Comparison of ENCODE assay signal across 8 cellular contexts in the genomic region with DNA sequence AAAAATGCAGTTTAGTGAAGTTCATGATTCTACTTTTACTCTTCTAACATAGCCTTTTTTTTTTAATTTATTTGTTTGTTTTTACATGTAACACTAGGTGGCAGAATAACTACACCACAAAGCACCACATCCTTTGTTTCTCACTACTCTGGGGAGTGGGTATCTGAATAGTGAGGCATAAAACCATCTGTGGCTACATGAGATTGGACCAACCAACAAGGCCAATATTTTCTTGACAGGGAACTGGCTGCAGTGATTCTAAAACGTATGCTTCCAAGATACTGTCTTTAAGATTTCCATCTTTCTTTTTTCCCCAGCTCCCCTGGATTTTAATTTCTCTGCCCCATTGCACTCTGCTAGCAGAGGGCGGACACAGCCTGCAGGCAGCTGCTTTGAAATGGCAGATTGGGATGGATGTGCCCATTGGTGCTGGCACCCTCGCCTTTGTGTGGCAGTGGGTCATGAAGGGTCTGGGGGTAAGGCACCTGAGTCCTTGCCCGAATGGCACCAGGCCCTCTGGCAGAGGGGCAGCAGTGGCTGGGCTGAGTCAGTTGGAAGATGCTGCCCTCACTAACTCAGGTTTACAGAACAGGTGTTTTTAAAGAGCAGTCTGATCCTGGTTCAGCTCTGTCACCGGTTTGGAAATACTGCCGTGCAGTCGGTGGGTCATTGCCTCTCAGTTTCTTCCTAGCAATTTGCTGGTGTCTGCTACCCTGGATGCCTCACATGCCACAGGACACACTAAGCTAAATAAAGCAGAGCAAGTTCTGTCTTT.
DNase-seq lines count a peak whose midpoint lies in the region; ATAC-seq, FAIRE-seq and TF ChIP-seq lines count a peak whose summit lies in the region.

No MANE protein-coding gene starts in this region.

- no peak overlapping the region for H3K4me3 ChIP-seq in CD4-positive, CD25-positive, alpha-beta regulatory T cell (ENCODE audit: low read depth, low read length)
- H3K4me3 ChIP-seq in right cardiac atrium (ENCODE audit: low read length) = no peak overlapping the region
- H3K4me3 ChIP-seq in retinal pigment epithelial cell (ENCODE audit: low read length) = no peak overlapping the region

- peaks cover 19 to 39% (median 30%) of the 10 kb centered on the region in 4 donors for H3K4me1 Mint-ChIP-seq in CD4-positive, CD25-positive, alpha-beta regulatory T cell
- peaks cover 25% of the 10 kb centered on the region for H3K4me1 Mint-ChIP-seq in activated T-helper 2 cell treated with anti-CD3 and anti-CD28 coated beads, Interferon-gamma antibody, Interleukin-2, Interleukin-4, amounts not matched to agents 10 μg/mL and 5 μg/mL and 100 μg/mL, durations not matched to agents 14 hours and 24 hours and 36 hours (ENCODE audit: low read depth)

- peak; percentile 51 for TF ChIP-seq CTCF in retinal pigment epithelial cell (conservative IDR thresholded peaks at IDR 0.05; ENCODE audit: low read depth, low read length)

- H3K9me3 ChIP-seq in CD4-positive, CD25-positive, alpha-beta regulatory T cell (ENCODE audit: control insufficient read depth in 2 of 2, low read length in 2 of 2) = no peaks in the 10 kb centered on the region
- H3K9me3 ChIP-seq in right cardiac atrium (ENCODE audit: control insufficient read depth, low read length) = no peaks in the 10 kb centered on the region

- no peak overlapping the region for H3K27ac ChIP-seq in CD4-positive, CD25-positive, alpha-beta regulatory T cell (ENCODE audit: insufficient read depth, low read length, poor library complexity, severe bottlenecking)
- H3K27ac ChIP-seq in right cardiac atrium (ENCODE audit: low read length) = peak overlapping the region; percentile 77

- H3K4me1 ChIP-seq in CD4-positive, CD25-positive, alpha-beta regulatory T cell (ENCODE audit: control insufficient read depth, insufficient read depth, low read length, poor library complexity, severe bottlenecking) = peaks cover 10% of the 10 kb centered on the region
- peaks cover 20% of the 10 kb centered on the region for H3K4me1 ChIP-seq in right cardiac atrium (ENCODE audit: control insufficient read depth, insufficient read depth, low read length)

- intact Hi-C loops in right cardiac atrium (cut with DNase I) = loop anchor here (5.0 to 10.0 kb wide), 5 partner anchors 304 to 569 kb away; no protein-coding TSS in a partner anchor
- intact Hi-C loops in activated T-helper 2 cell treated with anti-CD3 and anti-CD28 coated beads, Interferon-gamma antibody, Interleukin-2, Interleukin-4, amounts not matched to agents 10 μg/mL and 5 μg/mL and 100 μg/mL, durations not matched to agents 14 hours and 24 hours and 36 hours (cut with micrococcal nuclease) = loop anchor here (1.0 to 5.0 kb wide), 4 partner anchors 306 to 568 kb away; no protein-coding TSS in a partner anchor

- no peaks in the 10 kb centered on the region for H3K36me3 Mint-ChIP-seq in CD4-positive, CD25-positive, alpha-beta regulatory T cell
- H3K36me3 Mint-ChIP-seq in activated T-helper 2 cell treated with anti-CD3 and anti-CD28 coated beads, Interferon-gamma antibody, Interleukin-2, Interleukin-4, amounts not matched to agents 10 μg/mL and 5 μg/mL and 100 μg/mL, durations not matched to agents 14 hours and 24 hours and 36 hours (ENCODE audit: low read depth) = no peaks in the 10 kb centered on the region

- FAIRE-seq in GM19239 (lab: Jason Lieb, UNC) = peak; percentile 90

- no peaks in the 10 kb centered on the region for H3K9me3 Mint-ChIP-seq in CD4-positive, CD25-positive, alpha-beta regulatory T cell
- no peaks in the 10 kb centered on the region for H3K9me3 Mint-ChIP-seq in activated T-helper 2 cell treated with anti-CD3 and anti-CD28 coated beads, Interferon-gamma antibody, Interleukin-2, Interleukin-4, amounts not matched to agents 10 μg/mL and 5 μg/mL and 100 μg/mL, durations not matched to agents 14 hours and 24 hours and 36 hours

- peak; percentile 58 to 78 for ATAC-seq in CD4-positive, CD25-positive, alpha-beta regulatory T cell (ENCODE audit: low read depth in 2 of 2)
- ATAC-seq in right cardiac atrium (peak; percentile 71 to 73), HG02610 (IDR thresholded peaks at IDR 0.05; ENCODE audit: unreplicated experiment) (no peak)

- no peaks in the 10 kb centered on the region for H3K27me3 ChIP-seq in CD4-positive, CD25-positive, alpha-beta regulatory T cell (ENCODE audit: control insufficient read depth, insufficient read depth, low read length)
- no peaks in the 10 kb centered on the region for H3K27me3 ChIP-seq in right cardiac atrium (ENCODE audit: control insufficient read depth, insufficient read depth)

- no peaks in the 10 kb centered on the region for H3K36me3 ChIP-seq in CD4-positive, CD25-positive, alpha-beta regulatory T cell (ENCODE audit: control insufficient read depth, insufficient read depth, low read length)

- peak overlapping the region; percentile 30 to 76 (median 58) for H3K27ac Mint-ChIP-seq in CD4-positive, CD25-positive, alpha-beta regulatory T cell
- no peak overlapping the region for H3K27ac Mint-ChIP-seq in activated T-helper 2 cell treated with anti-CD3 and anti-CD28 coated beads, Interferon-gamma antibody, Interleukin-2, Interleukin-4, amounts not matched to agents 10 μg/mL and 5 μg/mL and 100 μg/mL, durations not matched to agents 14 hours and 24 hours and 36 hours

- no peak overlapping the region for H3K4me3 Mint-ChIP-seq in CD4-positive, CD25-positive, alpha-beta regulatory T cell
- H3K4me3 Mint-ChIP-seq in activated T-helper 2 cell treated with anti-CD3 and anti-CD28 coated beads, Interferon-gamma antibody, Interleukin-2, Interleukin-4, amounts not matched to agents 10 μg/mL and 5 μg/mL and 100 μg/mL, durations not matched to agents 14 hours and 24 hours and 36 hours (ENCODE audit: low read depth) = no peak overlapping the region

- no peaks in the 10 kb centered on the region for H3K27me3 Mint-ChIP-seq in CD4-positive, CD25-positive, alpha-beta regulatory T cell
- no peaks in the 10 kb centered on the region for H3K27me3 Mint-ChIP-seq in activated T-helper 2 cell treated with anti-CD3 and anti-CD28 coated beads, Interferon-gamma antibody, Interleukin-2, Interleukin-4, amounts not matched to agents 10 μg/mL and 5 μg/mL and 100 μg/mL, durations not matched to agents 14 hours and 24 hours and 36 hours (ENCODE audit: low read depth)

- DNase-seq in CD4-positive, CD25-positive, alpha-beta regulatory T cell = peak in 2 of 3 donors; percentile 66 to 75
- no peak for DNase-seq in GM19239 (ENCODE audit: insufficient read length, low spot score)
- DNase-seq in NCI-H2196 (lab: John Stamatoyannopoulos, UW; ENCODE audit: unreplicated experiment) = peak; percentile 53
- DNase-seq in astrocyte of the hippocampus (ENCODE audit: low read depth, low spot score) = peak; percentile 81
- peak; percentile 17 to 69 (median 68) for DNase-seq in right cardiac atrium
- no peak for DNase-seq in retinal pigment epithelial cell (ENCODE audit: low read depth)
- DNase-seq in activated T-helper 2 cell treated with anti-CD3 and anti-CD28 coated beads, Interferon-gamma antibody, Interleukin-2, Interleukin-4, amounts not matched to agents 10 μg/mL and 5 μg/mL and 100 μg/mL, durations not matched to agents 14 hours and 24 hours and 36 hours (ENCODE audit: low spot score) = no peak

- WGBS in right cardiac atrium = 50% methylated on average over 7 of the region's 7 CpGs

Comparison
In these comparisons a context has a peak if more than half of its experiments do, and no peak if none do; other contexts are left out.
1. DNase-seq: peak in CD4-positive, CD25-positive, alpha-beta regulatory T cell (2 of 3), NCI-H2196 (single experiment), astrocyte of the hippocampus (single experiment) and right cardiac atrium (3 of 3); none in GM19239 (single experiment), retinal pigment epithelial cell (single experiment) and activated T-helper 2 cell treated with anti-CD3 and anti-CD28 coated beads, Interferon-gamma antibody, Interleukin-2, Interleukin-4, amounts not matched to agents 10 μg/mL and 5 μg/mL and 100 μg/mL, durations not matched to agents 14 hours and 24 hours and 36 hours (single experiment).